In the genomic region with DNA sequence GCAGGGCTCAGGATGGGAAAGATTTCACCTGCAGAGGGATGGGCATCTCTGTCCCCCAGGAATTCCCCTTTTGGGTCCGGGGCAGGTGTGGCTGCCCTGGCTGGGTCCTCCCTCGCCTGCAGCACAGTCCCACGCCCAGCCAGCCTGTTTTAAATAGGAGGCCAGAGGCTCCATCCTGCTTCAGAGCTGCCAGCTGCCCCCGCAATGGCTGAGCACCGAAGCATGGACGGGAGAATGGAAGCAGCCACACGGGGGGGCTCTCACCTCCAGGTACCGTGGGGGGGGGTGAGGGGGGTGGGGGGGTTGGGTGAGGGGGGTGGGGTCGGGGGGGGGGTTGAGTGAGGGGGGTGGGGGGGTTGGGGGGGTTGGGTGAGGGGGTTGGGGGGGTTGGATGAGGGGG, we compare ENCODE assay signal across 12 cellular contexts. TPM values are rescaled to one million over a fixed set of nuclear protein-coding genes. Genes with fewer than 3 reads are reported as not detected.
DNase-seq lines count a peak whose midpoint lies in the region; ATAC-seq, FAIRE-seq and TF ChIP-seq lines count a peak whose summit lies in the region.
"Had no signal": no experiment of that assay in that cellular context is flagged by ENCODE, and none has a peak within 500 bp of the region (broad histone marks: within the 10 kb centered on the region; RNA-seq: fewer than 3 reads in every experiment).

No MANE protein-coding gene starts in this region.

- H3K36me3 ChIP-seq in H1 (ENCODE audit: control insufficient read depth in 2 of 4, insufficient read depth in 4 of 4, low read length in 3 of 4) (no peaks in the 10 kb centered on the region), adrenal gland (replicated peaks in 1 of 2) (no peaks in the 10 kb centered on the region)
- H3K36me3 ChIP-seq: ovary, upper lobe of left lung had no signal

- H3K9me3 ChIP-seq in H9 (ENCODE audit: control insufficient read depth, low read depth, low read length): no peaks in the 10 kb centered on the region
- peaks cover 0 to 2% of the 10 kb centered on the region in 2 experiments; a peak in 1 of 4 replicates for H3K9me3 ChIP-seq in H1 (ENCODE audit: insufficient read depth in 2 of 2, low read depth in 1 of 2, low read length in 1 of 2)
- no peaks in the 10 kb centered on the region for H3K9me3 ChIP-seq in adrenal gland (replicated peaks in 1 of 3)
- H3K9me3 ChIP-seq: ovary, upper lobe of left lung had no signal

- no peak overlapping the region for H2BK120ac ChIP-seq in H9 (ENCODE audit: low read depth, low read length, poor library complexity, severe bottlenecking)
- no peak overlapping the region for H2BK120ac ChIP-seq in H1 (replicated peaks; ENCODE audit: low read depth, low read length)

- no peaks in the 10 kb centered on the region for H3K4me1 ChIP-seq in H9 (ENCODE audit: insufficient read depth, low read length)
- peaks cover 0 to 2% (median under 1%) of the 10 kb centered on the region in 4 experiments; a peak in 1 of 7 replicates for H3K4me1 ChIP-seq in H1 (replicated peaks in 1 of 4; ENCODE audit: control insufficient read depth in 3 of 4, insufficient read depth in 4 of 4, low read length in 3 of 4)
- H3K4me1 ChIP-seq in adrenal gland (replicated peaks in 1 of 2): peaks cover 4 to 16% of the 10 kb centered on the region in 2 donors

- H4K91ac ChIP-seq in H9 (ENCODE audit: insufficient read length, low read depth, low read length): no peak overlapping the region
- H4K91ac ChIP-seq in H1 (replicated peaks; ENCODE audit: insufficient read length, low read length): no peak overlapping the region

- in situ Hi-C loops in Caki2 (cut with HindIII; ENCODE audit: low pct_unique_long_range_greater_than_20kb, low sequenced_read_pairs): no loop called here

- no peak overlapping the region for H3K27ac ChIP-seq in H9 (ENCODE audit: insufficient read length, low read depth, low read length)
- H3K27ac ChIP-seq in H1 (ENCODE audit: low read depth, low read length): no peak overlapping the region
- H3K27ac ChIP-seq in adrenal gland: no peak overlapping the region
- H3K27ac ChIP-seq: ovary, upper lobe of left lung had no signal

- H4K20me1 ChIP-seq in H9 (ENCODE audit: control insufficient read depth, insufficient read depth, insufficient read length) (no peaks in the 10 kb centered on the region), H1 (replicated peaks in 1 of 2; ENCODE audit: control insufficient read depth in 1 of 2, insufficient read depth in 2 of 2, low read length in 2 of 2) (no peaks in the 10 kb centered on the region)

- no peaks in the 10 kb centered on the region for H3K36me3 Mint-ChIP-seq in H9 (ENCODE audit: insufficient read depth in 1 of 3, low read depth in 3 of 3)
- H3K36me3 Mint-ChIP-seq: activated naive CD4-positive, alpha-beta T cell treated with anti-CD3 and anti-CD28 coated beads, Interleukin-2, amount 50 U/mL, for 24 hours had no signal

- H2BK12ac ChIP-seq in H9 (ENCODE audit: insufficient read length, low read depth, low read length) (no peak overlapping the region), H1 (ENCODE audit: low read depth, low read length) (no peak overlapping the region)

- H2AFZ ChIP-seq in H9 (ENCODE audit: low read length): no peak overlapping the region
- H2AFZ ChIP-seq in H1 (ENCODE audit: low read length): no peak overlapping the region

- H3K79me1 ChIP-seq in H9 (ENCODE audit: insufficient read depth, low read depth, low read length, poor library complexity, severe bottlenecking): no peaks in the 10 kb centered on the region
- H3K79me1 ChIP-seq in H1 (ENCODE audit: low read depth, low read length): no peaks in the 10 kb centered on the region

- H4K8ac ChIP-seq in H9 (replicated peaks; ENCODE audit: insufficient read length, low read depth, low read length): no peak overlapping the region
- H4K8ac ChIP-seq in H1 (ENCODE audit: extremely low read depth, insufficient read depth, low read length): no peak overlapping the region

- ATAC-seq in HG03039 (IDR thresholded peaks at IDR 0.05; ENCODE audit: unreplicated experiment): no peak

- H3K9me3 Mint-ChIP-seq in H9: peaks cover 0 to 3% of the 10 kb centered on the region in 2 experiments; a peak in 2 of 5 replicates
- H3K9me3 Mint-ChIP-seq: activated naive CD4-positive, alpha-beta T cell treated with anti-CD3 and anti-CD28 coated beads, Interleukin-2, amount 50 U/mL, for 24 hours had no signal

- H3K4me3 Mint-ChIP-seq in H9: no peak overlapping the region
- H3K4me3 Mint-ChIP-seq: activated naive CD4-positive, alpha-beta T cell treated with anti-CD3 and anti-CD28 coated beads, Interleukin-2, amount 50 U/mL, for 24 hours had no signal

- TF ChIP-seq EP300 in H1 (IDR thresholded peaks at IDR 0.05; ENCODE audit: borderline replicate concordance in 1 of 2, low read depth in 2 of 2, low read length in 2 of 2): no peak

- CTCF ChIA-PET in H1 (lab: Charles Lee; ENCODE audit: partially characterized antibody): interaction anchor here (0.6 to 6.1 kb wide), 5 partner anchors 7 to 88 kb away, joined by 3 to 38 read pairs (median 3); no protein-coding TSS in a partner anchor

- intact Hi-C loops in adrenal gland (cut with DNase I): no loop called here

- no peak overlapping the region for H3K56ac ChIP-seq in H9 (ENCODE audit: insufficient read length, low read depth, low read length)
- H3K56ac ChIP-seq in H1 (replicated peaks; ENCODE audit: insufficient read length, low read depth, low read length): no peak overlapping the region

- H3K4me2 ChIP-seq in H9 (ENCODE audit: insufficient read depth, insufficient read length, low read length) (no peak overlapping the region), H1 (ENCODE audit: insufficient read depth in 1 of 2, low read depth in 2 of 2, low read length in 2 of 2) (no peak overlapping the region)

- H2AK5ac ChIP-seq in H9 (ENCODE audit: insufficient read length, low read length): no peak overlapping the region
- no peak overlapping the region for H2AK5ac ChIP-seq in H1 (ENCODE audit: low read depth, low read length)

- H3K4ac ChIP-seq in H9 (ENCODE audit: low read depth, low read length): no peak overlapping the region
- no peak overlapping the region for H3K4ac ChIP-seq in H1 (replicated peaks; ENCODE audit: insufficient read length, low read depth, low read length)

- no peak overlapping the region for H3K9ac ChIP-seq in H9 (ENCODE audit: extremely low read depth, insufficient read length, low read length)
- no peak overlapping the region; a peak in 1 of 7 replicates for H3K9ac ChIP-seq in H1 (replicated peaks in 1 of 4; ENCODE audit: extremely low read depth in 1 of 4, low read depth in 3 of 4, low read length in 3 of 4)

- DNase-seq in Caki2 (ENCODE audit: low read depth): peak; percentile 26
- peak; percentile 60 for DNase-seq in H9
- DNase-seq in H1 (ENCODE audit: low read depth in 1 of 2, low spot score in 2 of 2): peak in 1 of 2 experiments; percentile 49
- no peak for DNase-seq in activated CD8-positive, alpha-beta memory T cell treated with anti-CD3 and anti-CD28 coated beads, Interleukin-2, amount 50 U/mL, for 48 hours
- DNase-seq in adrenal gland: no peak
- DNase-seq: Calu3, ovary had no signal

- POLR2A ChIA-PET in H1 (lab: Charles Lee; ENCODE audit: partially characterized antibody): no interaction called here

- H2BK20ac ChIP-seq in H9 (ENCODE audit: low read depth, low read length, poor library complexity, severe bottlenecking): no peak overlapping the region
- H2BK20ac ChIP-seq in H1 (ENCODE audit: low read length): no peak overlapping the region

- H3K4me3 ChIP-seq in H1 (ENCODE audit: extremely low read depth in 1 of 4, insufficient read depth in 2 of 4, low read depth in 3 of 4, low read length in 4 of 4) (no peak overlapping the region), adrenal gland (no peak overlapping the region)
- H3K4me3 ChIP-seq: ovary, upper lobe of left lung had no signal

- WGBS in H9 (ENCODE audit: extremely low coverage, insufficient read length, low lambda C conversion rate): no CpG with 5 or more reads among the region's 9 CpGs
- WGBS in H1 (ENCODE audit: extremely low coverage in 1 of 2, insufficient coverage in 1 of 2, insufficient read length in 1 of 2, insufficient replicate concordance in 2 of 2, low coverage in 1 of 2, low lambda C conversion rate in 2 of 2, missing lambda C conversion rate in 1 of 2), 2 experiments: 72% methylated on average over 6 of the region's 9 CpGs; no CpG with 5 or more reads in 1 of the 2 experiments
- WGBS in adrenal gland, 4 donors: 10 to 15% (median 13%) methylated on average over 4 to 8 of the region's 9 CpGs; no CpG with 5 or more reads in 1 of the 4 donors

- no peaks in the 10 kb centered on the region for H3K79me2 ChIP-seq in H9 (ENCODE audit: insufficient read depth, low read length)
- H3K79me2 ChIP-seq in H1 (ENCODE audit: control insufficient read depth in 1 of 2, insufficient read depth in 2 of 2, low read length in 2 of 2): no peaks in the 10 kb centered on the region

- TF ChIP-seq POLR2A in H1 (IDR thresholded peaks at IDR 0.05; ENCODE audit: control extremely low read depth in 1 of 2, low read depth in 2 of 2, low read length in 2 of 2) (no peak), adrenal gland (IDR thresholded peaks at IDR 0.05) (no peak)

- no peak overlapping the region for H2BK5ac ChIP-seq in H9 (ENCODE audit: insufficient read length, low read length)
- H2BK5ac ChIP-seq in H1 (ENCODE audit: low read depth, low read length): no peak overlapping the region

- no peak overlapping the region for H3K18ac ChIP-seq in H9 (ENCODE audit: insufficient read length, low read depth, low read length)
- H3K18ac ChIP-seq in H1 (ENCODE audit: extremely low read depth, low read length): no peak overlapping the region

- H3K14ac ChIP-seq in H9 (ENCODE audit: insufficient read depth, low read length) (no peak overlapping the region), H1 (ENCODE audit: insufficient read length) (no peak overlapping the region)

- no peak overlapping the region for H3K27ac Mint-ChIP-seq in H9
- H3K27ac Mint-ChIP-seq: activated naive CD4-positive, alpha-beta T cell treated with anti-CD3 and anti-CD28 coated beads, Interleukin-2, amount 50 U/mL, for 24 hours had no signal

- no peak for TF ChIP-seq CTCF in H9 (conservative IDR thresholded peaks at IDR 0.05)
- no peak for TF ChIP-seq CTCF in H1 (IDR thresholded peaks at IDR 0.05; ENCODE audit: control extremely low read depth in 1 of 3, insufficient read depth in 1 of 3, low read depth in 1 of 3, low read length in 3 of 3)
- TF ChIP-seq CTCF in adrenal gland (IDR thresholded peaks at IDR 0.05): no peak

- H3K23ac ChIP-seq in H9 (ENCODE audit: insufficient read length, low read depth, low read length) (no peak overlapping the region), H1 (ENCODE audit: insufficient read length) (no peak overlapping the region)

- H3K23me2 ChIP-seq in H9 (ENCODE audit: insufficient read length, low read depth, low read length, poor library complexity, severe bottlenecking): no peaks in the 10 kb centered on the region
- no peaks in the 10 kb centered on the region for H3K23me2 ChIP-seq in H1 (ENCODE audit: low read depth, low read length)

- FAIRE-seq in H1 (lab: Jason Lieb, UNC): no peak
- FAIRE-seq: islet of Langerhans, TTC549 had no signal

- H3T11ph ChIP-seq in H9 (ENCODE audit: low read length): no peak overlapping the region

- 0 out of 4 replicates have a peak, but pooled peaks cover 0 to 5% of the 10 kb centered on the region in 2 experiments for H3K4me1 Mint-ChIP-seq in H9
- H3K4me1 Mint-ChIP-seq: activated naive CD4-positive, alpha-beta T cell treated with anti-CD3 and anti-CD28 coated beads, Interleukin-2, amount 50 U/mL, for 24 hours had no signal

- peaks cover 5% of the 10 kb centered on the region for H3K27me3 Mint-ChIP-seq in H9 (ENCODE audit: low read depth)
- H3K27me3 Mint-ChIP-seq: activated naive CD4-positive, alpha-beta T cell treated with anti-CD3 and anti-CD28 coated beads, Interleukin-2, amount 50 U/mL, for 24 hours had no signal

- H2BK15ac ChIP-seq in H9 (ENCODE audit: low read depth, low read length) (no peak overlapping the region), H1 (ENCODE audit: low read length) (no peak overlapping the region)

- no peak for TF ChIP-seq RAD21 in H1 (IDR thresholded peaks at IDR 0.05 in 1 of 2, conservative IDR thresholded peaks at IDR 0.05 in 1 of 2; ENCODE audit: low read depth in 2 of 2, low read length in 2 of 2)

- no peak overlapping the region for H4K5ac ChIP-seq in H9 (ENCODE audit: insufficient read length, low read depth, low read length)
- no peak overlapping the region for H4K5ac ChIP-seq in H1 (ENCODE audit: insufficient read length, low read depth, low read length)

- H3K27me3 ChIP-seq in H9 (ENCODE audit: insufficient read depth, low read length) (no peaks in the 10 kb centered on the region), H1 (replicated peaks in 1 of 4; ENCODE audit: control insufficient read depth in 3 of 4, extremely low read depth in 1 of 4, insufficient read depth in 3 of 4, low read length in 3 of 4) (no peaks in the 10 kb centered on the region), adrenal gland (peaks cover 18% of the 10 kb centered on the region)
- H3K27me3 ChIP-seq: ovary had no signal

RNA-seq across cellular contexts. Expression of a gene that starts 3.6 kb away (rescaled TPM):
- total RNA-seq in Caki2 (2014; rRNA removed; shearing (Covaris generic); ENCODE audit: low replicate concordance): 1.8 and 2.8 TPM in 2 replicates
- 4.0 and 5.8 TPM in 2 replicates for total RNA-seq in H9 (2021)
- total RNA-seq in H1 (2021; fragmentation: NEBNext Ultra II Directional; extraction: Animal tissue kit (Norgen Biotek cat#: 25700)): 0.90 and 1.2 TPM in 2 replicates
- polyA plus RNA-seq in H1 (2011; rRNA removed): 2.5 and 4.1 TPM in 2 replicates
- polyA plus RNA-seq in H1 (2011; cell fraction: cytosol; rRNA removed): 3.6 TPM
- polyA plus RNA-seq in H1 (2011; cell fraction: nucleus; rRNA removed): 29.6 TPM
- 1.3 to 4.3 TPM (median 2.9 TPM) in 4 replicates for polyA plus RNA-seq in H1 (2012, experiment 1 of 2)
- 0.54 TPM for polyA plus RNA-seq in H1 (2012, experiment 2 of 2)
- 1.8 TPM for polyA plus RNA-seq in H1 (2013, experiment 1 of 2)
- polyA plus RNA-seq in H1 (2013, experiment 2 of 2): 1.0 TPM
- polyA minus RNA-seq in H1 (2011; rRNA and poly(A)+ RNA removed): 0.24 and 0.38 TPM in 2 replicates
- 0.66 TPM for polyA minus RNA-seq in H1 (2011; cell fraction: cytosol; rRNA and poly(A)+ RNA removed)
- polyA minus RNA-seq in H1 (2011; cell fraction: nucleus; rRNA and poly(A)+ RNA removed): 2.7 TPM
- 10 to 100 TPM in 1 of 8 donors, 1 to 10 TPM in 7; 1.1 to 22.4 (median 4.1) TPM for total RNA-seq in adrenal gland
- polyA plus RNA-seq in adrenal gland: 10 to 100 TPM in 2 of 3 donors, under 1 TPM in 1; 0.18 to 53.6 (median 31.8) TPM

RNA-seq across cellular contexts. Expression of a gene that starts 10.2 kb away (rescaled TPM):
- 73.0 and 121 TPM in 2 replicates for total RNA-seq in Caki2 (2014; rRNA removed; shearing (Covaris generic); ENCODE audit: low replicate concordance)
- 83.4 and 84.0 TPM in 2 replicates for total RNA-seq in H9 (2021)
- total RNA-seq in H1 (2021; fragmentation: NEBNext Ultra II Directional; extraction: Animal tissue kit (Norgen Biotek cat#: 25700)): 67.2 and 67.9 TPM in 2 replicates
- 33.6 and 47.3 TPM in 2 replicates for polyA plus RNA-seq in H1 (2011; rRNA removed)
- polyA plus RNA-seq in H1 (2011; cell fraction: cytosol; rRNA removed): 50.1 TPM
- polyA plus RNA-seq in H1 (2011; cell fraction: nucleus; rRNA removed): 42.9 TPM
- polyA plus RNA-seq in H1 (2012, experiment 1 of 2): 46.0 to 58.9 TPM (median 47.8 TPM) in 4 replicates
- polyA plus RNA-seq in H1 (2012, experiment 2 of 2): 63.2 TPM
- 40.4 TPM for polyA plus RNA-seq in H1 (2013, experiment 1 of 2)
- 38.8 TPM for polyA plus RNA-seq in H1 (2013, experiment 2 of 2)
- polyA minus RNA-seq in H1 (2011; rRNA and poly(A)+ RNA removed): 10.8 and 14.2 TPM in 2 replicates
- 26.9 TPM for polyA minus RNA-seq in H1 (2011; cell fraction: cytosol; rRNA and poly(A)+ RNA removed)
- polyA minus RNA-seq in H1 (2011; cell fraction: nucleus; rRNA and poly(A)+ RNA removed): 40.3 TPM
- 10 to 100 TPM; 41.2 to 56.1 (median 47.0) TPM for total RNA-seq in adrenal gland
- polyA plus RNA-seq in adrenal gland: 10 to 100 TPM; 49.8 to 74.4 (median 55.2) TPM

RNA-seq across cellular contexts. Expression of a gene that starts 23.9 kb away (rescaled TPM):
- total RNA-seq in Caki2 (2014; rRNA removed; shearing (Covaris generic); ENCODE audit: low replicate concordance): 35.9 and 50.2 TPM in 2 replicates
- total RNA-seq in H9 (2021) (39.5 and 41.4 TPM in 2 replicates), adrenal gland (10 to 100 TPM; 19.6 to 81.5 (median 40.8) TPM)
- 26.5 and 28.3 TPM in 2 replicates for total RNA-seq in H1 (2021; fragmentation: NEBNext Ultra II Directional; extraction: Animal tissue kit (Norgen Biotek cat#: 25700))
- polyA plus RNA-seq in H1 (2011; rRNA removed) (14.8 and 30.0 TPM in 2 replicates), adrenal gland (100 to 1,000 TPM in 2 of 3 donors, 1 to 10 TPM in 1; 5.0 to 385 (median 138) TPM)
- polyA plus RNA-seq in H1 (2011; cell fraction: cytosol; rRNA removed): 28.0 TPM
- 219 TPM for polyA plus RNA-seq in H1 (2011; cell fraction: nucleus; rRNA removed)
- polyA plus RNA-seq in H1 (2012, experiment 1 of 2): 20.5 to 39.7 TPM (median 32.1 TPM) in 4 replicates
- 14.0 TPM for polyA plus RNA-seq in H1 (2012, experiment 2 of 2)
- polyA plus RNA-seq in H1 (2013, experiment 1 of 2): 12.2 TPM
- polyA plus RNA-seq in H1 (2013, experiment 2 of 2): 12.2 TPM
- polyA minus RNA-seq in H1 (2011; rRNA and poly(A)+ RNA removed): 9.1 and 13.0 TPM in 2 replicates
- 26.1 TPM for polyA minus RNA-seq in H1 (2011; cell fraction: cytosol; rRNA and poly(A)+ RNA removed)
- polyA minus RNA-seq in H1 (2011; cell fraction: nucleus; rRNA and poly(A)+ RNA removed): 39.2 TPM

RNA-seq across cellular contexts. Expression of a gene that starts 24.6 kb away (rescaled TPM):
- total RNA-seq in Caki2 (2014; rRNA removed; shearing (Covaris generic); ENCODE audit: low replicate concordance): 50.3 and 57.5 TPM in 2 replicates
- total RNA-seq in H9 (2021) (38.0 and 40.9 TPM in 2 replicates), adrenal gland (10 to 100 TPM; 14.2 to 43.8 (median 26.1) TPM)
- total RNA-seq in H1 (2021; fragmentation: NEBNext Ultra II Directional; extraction: Animal tissue kit (Norgen Biotek cat#: 25700)): 38.8 and 40.1 TPM in 2 replicates
- polyA plus RNA-seq in H1 (2011; rRNA removed) (87.4 and 108 TPM in 2 replicates), adrenal gland (10 to 100 TPM in 2 of 3 donors, 1 to 10 TPM in 1; 2.5 to 43.4 (median 32.2) TPM)
- polyA plus RNA-seq in H1 (2011; cell fraction: cytosol; rRNA removed): 56.9 TPM
- 65.9 TPM for polyA plus RNA-seq in H1 (2011; cell fraction: nucleus; rRNA removed)
- 19.3 to 37.6 TPM (median 34.0 TPM) in 4 replicates for polyA plus RNA-seq in H1 (2012, experiment 1 of 2)
- polyA plus RNA-seq in H1 (2012, experiment 2 of 2): 38.4 TPM
- polyA plus RNA-seq in H1 (2013, experiment 1 of 2): 27.2 TPM
- 25.7 TPM for polyA plus RNA-seq in H1 (2013, experiment 2 of 2)
- 8.7 and 9.3 TPM in 2 replicates for polyA minus RNA-seq in H1 (2011; rRNA and poly(A)+ RNA removed)
- polyA minus RNA-seq in H1 (2011; cell fraction: cytosol; rRNA and poly(A)+ RNA removed): 14.0 TPM
- 30.1 TPM for polyA minus RNA-seq in H1 (2011; cell fraction: nucleus; rRNA and poly(A)+ RNA removed)

RNA-seq across cellular contexts. Expression of a gene that starts 37.3 kb away (rescaled TPM):
- total RNA-seq in Caki2 (2014; rRNA removed; shearing (Covaris generic); ENCODE audit: low replicate concordance): not detected in 2 replicates
- total RNA-seq in H9 (2021) (4.4 and 4.7 TPM in 2 replicates), adrenal gland (1 to 10 TPM in 4 of 8 donors, under 1 TPM in 2, not detected in 2; 0.28 to 2.6 (median 1.2) TPM)
- 3.7 and 4.9 TPM in 2 replicates for total RNA-seq in H1 (2021; fragmentation: NEBNext Ultra II Directional; extraction: Animal tissue kit (Norgen Biotek cat#: 25700))
- polyA plus RNA-seq in H1 (2011; rRNA removed) (2.1 and 4.8 TPM in 2 replicates), adrenal gland (1 to 10 TPM in 2 of 3 donors, not detected in 1; 3.0 to 4.3 TPM)
- 1.6 TPM for polyA plus RNA-seq in H1 (2011; cell fraction: cytosol; rRNA removed)
- polyA plus RNA-seq in H1 (2011; cell fraction: nucleus; rRNA removed): 19.7 TPM
- polyA plus RNA-seq in H1 (2012, experiment 1 of 2): 2.3 to 5.1 TPM (median 3.6 TPM) in 4 replicates
- 2.6 TPM for polyA plus RNA-seq in H1 (2012, experiment 2 of 2)
- 3.7 TPM for polyA plus RNA-seq in H1 (2013, experiment 1 of 2)
- 3.6 TPM for polyA plus RNA-seq in H1 (2013, experiment 2 of 2)
- not detected in 2 replicates for polyA minus RNA-seq in H1 (2011; rRNA and poly(A)+ RNA removed)
- polyA minus RNA-seq in H1 (2011; cell fraction: cytosol; rRNA and poly(A)+ RNA removed): 2.5 TPM
- 3.3 TPM for polyA minus RNA-seq in H1 (2011; cell fraction: nucleus; rRNA and poly(A)+ RNA removed)

Comparison
In these comparisons a context has a peak if more than half of its experiments do, and no peak if none do; other contexts are left out.
1. DNase-seq: peak in Caki2 (single experiment) and H9 (single experiment); none in activated CD8-positive, alpha-beta memory T cell treated with anti-CD3 and anti-CD28 coated beads, Interleukin-2, amount 50 U/mL, for 48 hours (single experiment) and adrenal gland (0 of 7).